ENCODE assay signal across 14 cellular contexts in genomic region chr15:25247418-25248030, GRCh38.
"Had no signal": no experiment of that assay in that cellular context is flagged by ENCODE, and none has a peak within 500 bp of the region (broad histone marks: within the 10 kb centered on the region; RNA-seq: fewer than 3 reads in every experiment).

No MANE protein-coding gene starts in this region.

- DNase-seq: activated CD4-positive, CD25-positive, alpha-beta regulatory T cell; activated CD8-positive, alpha-beta T cell treated with anti-CD3 and anti-CD28 coated beads for 36 hours; activated gamma-delta T cell treated with Interleukin-2 at 50 U/mL for 16 hours; activated naive CD8-positive, alpha-beta T cell treated with anti-CD3 and anti-CD28 coated beads for 36 hours; anterior cingulate cortex; foreskin keratinocyte; occipital lobe; retina; SIG-M5; stimulated activated CD4-positive, alpha-beta T cell treated with anti-CD3 and anti-CD28 coated beads, Interleukin-1b, Interleukin-23, amount 100 ng/mL, for 48 hours; stimulated activated naive B cell treated with anti-CD40 and anti-IgM and Interleukin-4, amounts not matched to agents 10 μg/mL and 1 μg/mL and 100 μg/mL, for 72 hours; substantia nigra; trophoblast cell had no signal

- H3K4me1 ChIP-seq: foreskin keratinocyte had no signal

- ATAC-seq: activated CD8-positive, alpha-beta T cell treated with anti-CD3 and anti-CD28 coated beads for 36 hours; foreskin keratinocyte; left colon; stimulated activated naive B cell treated with anti-CD40 and anti-IgM and Interleukin-4, amounts not matched to agents 10 μg/mL and 1 μg/mL and 100 μg/mL, for 72 hours had no signal

- H3K27me3 ChIP-seq: foreskin keratinocyte had no signal

- H3K27ac ChIP-seq: foreskin keratinocyte had no signal
